11 cellular contexts compared by ENCODE assay signal in genomic region chr17:17493986-17494466, GRCh38. TPM values are rescaled to one million over a fixed set of nuclear protein-coding genes. Genes with fewer than 3 reads are reported as not detected.
DNase-seq lines count a peak whose midpoint lies in the region; TF ChIP-seq lines count a peak whose summit lies in the region.
"Had no signal": no experiment of that assay in that cellular context is flagged by ENCODE, and none has a peak within 500 bp of the region (broad histone marks: within the 10 kb centered on the region; RNA-seq: fewer than 3 reads in every experiment).

No MANE protein-coding gene starts in this region.

- no peak for TF ChIP-seq POLR2A in testis (IDR thresholded peaks at IDR 0.05)

- 38 to 42% methylated on average over 5 of the region's 5 CpGs for WGBS in testis, 2 donors

- H3K9me3 ChIP-seq in testis: no peaks in the 10 kb centered on the region
- H3K9me3 ChIP-seq: body of pancreas had no signal

- DNase-seq in NCI-H82 (lab: John Stamatoyannopoulos, UW): peak; percentile 64
- no peak for DNase-seq in NCI-H82 treated with DMSO at 0.1 percent for 48 hours (lab: John Stamatoyannopoulos, UW; ENCODE audit: unreplicated experiment)
- DNase-seq in coronary artery (ENCODE audit: low spot score): no peak
- DNase-seq in medulla oblongata (ENCODE audit: extremely low spot score): peak; percentile 57
- DNase-seq in testis: no peak
- no peak for DNase-seq in NCI-H2171 (lab: John Stamatoyannopoulos, UW)
- DNase-seq in SK-N-DZ (ENCODE audit: low spot score): no peak
- no peak for DNase-seq in HK-2 (ENCODE audit: unreplicated experiment)
- DNase-seq: body of pancreas, small intestine, T-helper 2 cell had no signal

- peaks cover 15% of the 10 kb centered on the region for H3K4me1 ChIP-seq in testis

- no peak for TF ChIP-seq CTCF in coronary artery (IDR thresholded peaks at IDR 0.05)
- no peak for TF ChIP-seq CTCF in testis (IDR thresholded peaks at IDR 0.05)

- H3K4me3 ChIP-seq in coronary artery: peak overlapping the region; percentile 50
- peak overlapping the region; percentile 73 to 79 for H3K4me3 ChIP-seq in testis
- H3K4me3 ChIP-seq: body of pancreas had no signal

- no peaks in the 10 kb centered on the region for H3K36me3 ChIP-seq in testis (ENCODE audit: low read depth, missing control alignments)

- intact Hi-C loops in testis (cut with DNase I; ENCODE audit: low total_unique reads): loop anchor here (5.0 to 10.0 kb wide), 2 partner anchors 71 to 143 kb away; no protein-coding TSS in a partner anchor

- H3K27me3 ChIP-seq in testis: no peaks in the 10 kb centered on the region
- H3K27me3 ChIP-seq: body of pancreas had no signal

- H3K27ac ChIP-seq in coronary artery (peak overlapping the region in 1 of 2 donors; percentile 68), testis (peak overlapping the region; percentile 80 to 81)

RNA-seq across cellular contexts. Expression of gene RASD1, which starts 2.2 kb away (rescaled TPM):
- total RNA-seq in testis: 100 to 1,000 TPM in 1 of 2 donors, 10 to 100 TPM in 1; 99.7 to 129 TPM
- polyA plus RNA-seq in testis (ENCODE audit: insufficient read depth, low read depth, low replicate concordance): 50.1 TPM
- 0.24 and 0.74 TPM in 2 replicates for polyA plus RNA-seq in SK-N-DZ (2014; cell fraction: cytosol; rRNA removed)
- polyA plus RNA-seq in SK-N-DZ (2014; cell fraction: nucleus; rRNA removed): 0.58 and 2.5 TPM in 2 replicates

RNA-seq across cellular contexts. Expression of gene MED9, which starts 17.2 kb away (rescaled TPM):
- 10 to 100 TPM; 35.9 to 42.6 TPM for total RNA-seq in testis
- 18.8 TPM for polyA plus RNA-seq in testis (ENCODE audit: insufficient read depth, low read depth, low replicate concordance)
- 24.2 and 33.6 TPM in 2 replicates for polyA plus RNA-seq in SK-N-DZ (2014; cell fraction: cytosol; rRNA removed)
- polyA plus RNA-seq in SK-N-DZ (2014; cell fraction: nucleus; rRNA removed): 15.3 and 19.8 TPM in 2 replicates

Comparison
In these comparisons a context has a peak if more than half of its experiments do, and no peak if none do; other contexts are left out.
1. DNase-seq: peak in NCI-H82 (single experiment) and medulla oblongata (single experiment); none in NCI-H82 treated with DMSO at 0.1 percent for 48 hours (single experiment), coronary artery (single experiment), testis (single experiment), NCI-H2171 (single experiment), SK-N-DZ (single experiment) and HK-2 (single experiment).